In genomic region chr18:45838302-45839070, GRCh38 we compare ENCODE assay signal across 10 cellular contexts. TPM values are rescaled to one million over a fixed set of nuclear protein-coding genes. Genes with fewer than 3 reads are reported as not detected.
DNase-seq lines count a peak whose midpoint lies in the region; ATAC-seq and TF ChIP-seq lines count a peak whose summit lies in the region.
"Had no signal": no experiment of that assay in that cellular context is flagged by ENCODE, and none has a peak within 500 bp of the region (broad histone marks: within the 10 kb centered on the region; RNA-seq: fewer than 3 reads in every experiment).

No MANE protein-coding gene starts in this region.

- no peak overlapping the region for H3K4ac ChIP-seq in neuronal stem cell (ENCODE audit: low read length)

- WGBS in neuronal stem cell (ENCODE audit: extremely low coverage in 2 of 2, insufficient read length in 2 of 2, insufficient replicate concordance in 1 of 2), 2 donors: no CpG with 5 or more reads among the region's 53 CpGs

- no peak overlapping the region for H3K27ac ChIP-seq in CD8-positive, alpha-beta memory T cell (ENCODE audit: low read depth, low read length)
- 0 out of 2 replicates have a peak overlapping the region, but pooled peaks have one; percentile 17 for H3K27ac ChIP-seq in Panc1 (ENCODE audit: low read length)
- H3K27ac ChIP-seq in neuronal stem cell (replicated peaks; ENCODE audit: low read length): no peak overlapping the region
- no peak overlapping the region for H3K27ac ChIP-seq in caudate nucleus (ENCODE audit: low read depth, low read length)
- H3K27ac ChIP-seq: KMS-11 had no signal

- DNase-seq in CD8-positive, alpha-beta memory T cell: no peak
- DNase-seq in Panc1 (ENCODE audit: low read depth, low spot score) (no peak), globus pallidus (ENCODE audit: low spot score) (peak; percentile 7), neuronal stem cell (ENCODE audit: low spot score) (no peak), caudate nucleus (lab: John Stamatoyannopoulos, UW) (no peak), SIG-M5 treated with dmso at 0.1 percent for 504 hours (lab: John Stamatoyannopoulos, UW; ENCODE audit: unreplicated experiment) (no peak), GM20000 (ENCODE audit: low spot score) (no peak), cortex of kidney (lab: John Stamatoyannopoulos, UW) (no peak)

- no peak overlapping the region for H3K4me2 ChIP-seq in neuronal stem cell (ENCODE audit: insufficient read depth, low read length, poor library complexity, severe bottlenecking)

- in situ Hi-C loops in Panc1 (cut with HindIII; ENCODE audit: low pct_unique_long_range_greater_than_20kb, low sequenced_read_pairs): no loop called here

- H3K4me1 ChIP-seq in CD8-positive, alpha-beta memory T cell (ENCODE audit: insufficient read depth, low read length): peaks cover 7% of the 10 kb centered on the region
- H3K4me1 ChIP-seq in Panc1 (ENCODE audit: control insufficient read depth, insufficient read depth, low read length) (peaks cover 3% of the 10 kb centered on the region; the same call in 1 of the 2 replicates), neuronal stem cell (ENCODE audit: control insufficient read depth in 2 of 2, insufficient read depth in 1 of 2, low read depth in 1 of 2, low read length in 2 of 2) (peaks cover 0 to 6% of the 10 kb centered on the region in 2 donors)

- H2BK5ac ChIP-seq in neuronal stem cell (ENCODE audit: low read length): no peak overlapping the region

- peak overlapping the region; percentile 49 to 71 (median 63) for H3K4me3 Mint-ChIP-seq in CD8-positive, alpha-beta memory T cell
- H3K4me3 Mint-ChIP-seq: stimulated activated memory B cell treated with anti-CD40 and anti-IgM and Interleukin-4, amounts not matched to agents 10 μg/mL and 1 μg/mL and 100 μg/mL, for 72 hours had no signal

- H2BK120ac ChIP-seq in neuronal stem cell (ENCODE audit: low read depth, low read length): no peak overlapping the region

- peak overlapping the region in 1 of 8 donors; percentile 49 for H3K27ac Mint-ChIP-seq in CD8-positive, alpha-beta memory T cell
- H3K27ac Mint-ChIP-seq: stimulated activated memory B cell treated with anti-CD40 and anti-IgM and Interleukin-4, amounts not matched to agents 10 μg/mL and 1 μg/mL and 100 μg/mL, for 72 hours had no signal

- H3K79me1 ChIP-seq in neuronal stem cell (ENCODE audit: low read depth, low read length): no peaks in the 10 kb centered on the region

- no peak for TF ChIP-seq CTCF in Panc1 (IDR thresholded peaks at IDR 0.05)
- TF ChIP-seq CTCF in GM20000 (IDR thresholded peaks at IDR 0.05; ENCODE audit: extremely low read depth, missing control alignments): no peak

- H3K9me3 ChIP-seq in CD8-positive, alpha-beta memory T cell (ENCODE audit: low read length): no peaks in the 10 kb centered on the region
- H3K9me3 ChIP-seq in Panc1 (ENCODE audit: control insufficient read depth, insufficient read depth, low read depth, low read length) (no peaks in the 10 kb centered on the region), neuronal stem cell (replicated peaks in 1 of 2; ENCODE audit: control insufficient read depth in 2 of 2, insufficient read depth in 1 of 2, low read depth in 1 of 2, low read length in 2 of 2) (peaks cover 0 to 5% of the 10 kb centered on the region in 2 donors)

- no peak overlapping the region for H3K4me3 ChIP-seq in CD8-positive, alpha-beta memory T cell (ENCODE audit: low read length)
- H3K4me3 ChIP-seq in Panc1 (ENCODE audit: low read depth in 2 of 2, low read length in 2 of 2) (no peak overlapping the region; a peak in 1 of 4 replicates), neuronal stem cell (ENCODE audit: low read length in 2 of 2) (no peak overlapping the region)

- H2AK5ac ChIP-seq in neuronal stem cell (ENCODE audit: low read depth, low read length): no peak overlapping the region

- no peak overlapping the region for H4K91ac ChIP-seq in neuronal stem cell (ENCODE audit: low read depth, low read length, poor library complexity)

- H3K4me1 Mint-ChIP-seq in CD8-positive, alpha-beta memory T cell: peaks cover 6 to 19% (median 15%) of the 10 kb centered on the region in 3 donors

- H4K8ac ChIP-seq in neuronal stem cell (ENCODE audit: low read depth, low read length): no peak overlapping the region

- H3K27me3 ChIP-seq in CD8-positive, alpha-beta memory T cell (ENCODE audit: insufficient read depth, low read length, poor library complexity, severe bottlenecking): peaks cover 8% of the 10 kb centered on the region
- H3K27me3 ChIP-seq in Panc1 (ENCODE audit: control insufficient read depth, insufficient read depth, low read length) (no peaks in the 10 kb centered on the region), neuronal stem cell (ENCODE audit: control insufficient read depth in 3 of 3, insufficient read depth in 3 of 3, low read depth in 1 of 3, low read length in 3 of 3) (peaks cover 4 to 52% (median 34%) of the 10 kb centered on the region in 3 experiments)

- H3K36me3 Mint-ChIP-seq in CD8-positive, alpha-beta memory T cell: peaks cover 0 to 3% (median 2%) of the 10 kb centered on the region in 3 donors
- H3K36me3 Mint-ChIP-seq: stimulated activated memory B cell treated with anti-CD40 and anti-IgM and Interleukin-4, amounts not matched to agents 10 μg/mL and 1 μg/mL and 100 μg/mL, for 72 hours had no signal

- no peaks in the 10 kb centered on the region for H3K36me3 ChIP-seq in CD8-positive, alpha-beta memory T cell (ENCODE audit: insufficient read depth, low read length)
- H3K36me3 ChIP-seq in Panc1 (ENCODE audit: control insufficient read depth, insufficient read depth, low read length) (no peaks in the 10 kb centered on the region), neuronal stem cell (replicated peaks in 1 of 2; ENCODE audit: control insufficient read depth in 2 of 2, insufficient read depth in 2 of 2, low read length in 2 of 2) (no peaks in the 10 kb centered on the region)

- no peak overlapping the region for H3K9ac ChIP-seq in neuronal stem cell (ENCODE audit: low read depth, low read length, poor library complexity)
- H3K9ac ChIP-seq: KMS-11 had no signal

- intact Hi-C loops in Panc1 (cut with micrococcal nuclease; ENCODE audit: unreplicated experiment): loop anchor here (2.0 to 5.0 kb wide), 2 partner anchors 116 to 148 kb away; partner anchors contain the start of gene SLC14A1

- H3K27me3 Mint-ChIP-seq in CD8-positive, alpha-beta memory T cell: peaks cover 30 to 50% of the 10 kb centered on the region in 2 donors

- H3K18ac ChIP-seq in neuronal stem cell (ENCODE audit: low read length): peak overlapping the region; percentile 42

- POLR2A ChIA-PET in CD8-positive, alpha-beta memory T cell (lab: Charles Lee): no interaction called here
- POLR2A ChIA-PET in Panc1 (lab: Charles Lee): no interaction called here

- H3K14ac ChIP-seq in neuronal stem cell (ENCODE audit: low read length): peak overlapping the region; percentile 72

- H2BK15ac ChIP-seq in neuronal stem cell (ENCODE audit: low read length): no peak overlapping the region

- H3K9me3 Mint-ChIP-seq in CD8-positive, alpha-beta memory T cell: no peaks in the 10 kb centered on the region
- H3K9me3 Mint-ChIP-seq: stimulated activated memory B cell treated with anti-CD40 and anti-IgM and Interleukin-4, amounts not matched to agents 10 μg/mL and 1 μg/mL and 100 μg/mL, for 72 hours had no signal

- CTCF ChIA-PET in CD8-positive, alpha-beta memory T cell (lab: Charles Lee): interaction anchor here (0.5 to 1.4 kb wide), 4 partner anchors 11 to 173 kb away, joined by 3 to 5 read pairs (median 4); no protein-coding TSS in a partner anchor
- CTCF ChIA-PET in Panc1 (lab: Charles Lee): no interaction called here

- H2BK12ac ChIP-seq in neuronal stem cell (ENCODE audit: low read length): no peak overlapping the region

- peak overlapping the region; percentile 31 for H3K23ac ChIP-seq in neuronal stem cell (ENCODE audit: low read depth, low read length, poor library complexity)

- no peak for ATAC-seq in Panc1

- no TSS peak for BruUV-seq in Panc1 (replicated peaks; lab: Mats Ljungman, UMichigan)

- peak overlapping the region; percentile 89 for H2AFZ ChIP-seq in neuronal stem cell (ENCODE audit: low read length)

RNA-seq across cellular contexts. Expression of gene SIGLEC15, which starts 13.0 kb away (rescaled TPM):
- total RNA-seq in CD8-positive, alpha-beta memory T cell: not detected
- polyA plus RNA-seq in CD8-positive, alpha-beta memory T cell: 0.07 TPM
- 0.23 TPM for total RNA-seq in Panc1 (2021; ENCODE audit: unreplicated experiment)
- 0.45 TPM for polyA plus RNA-seq in Panc1 (2012; ENCODE audit: insufficient read length)
- polyA plus RNA-seq in neuronal stem cell (2013, experiment 1 of 2): not detected
- not detected for polyA plus RNA-seq in neuronal stem cell (2013, experiment 2 of 2)
